9 cellular contexts compared by ENCODE assay signal in the genomic region with DNA sequence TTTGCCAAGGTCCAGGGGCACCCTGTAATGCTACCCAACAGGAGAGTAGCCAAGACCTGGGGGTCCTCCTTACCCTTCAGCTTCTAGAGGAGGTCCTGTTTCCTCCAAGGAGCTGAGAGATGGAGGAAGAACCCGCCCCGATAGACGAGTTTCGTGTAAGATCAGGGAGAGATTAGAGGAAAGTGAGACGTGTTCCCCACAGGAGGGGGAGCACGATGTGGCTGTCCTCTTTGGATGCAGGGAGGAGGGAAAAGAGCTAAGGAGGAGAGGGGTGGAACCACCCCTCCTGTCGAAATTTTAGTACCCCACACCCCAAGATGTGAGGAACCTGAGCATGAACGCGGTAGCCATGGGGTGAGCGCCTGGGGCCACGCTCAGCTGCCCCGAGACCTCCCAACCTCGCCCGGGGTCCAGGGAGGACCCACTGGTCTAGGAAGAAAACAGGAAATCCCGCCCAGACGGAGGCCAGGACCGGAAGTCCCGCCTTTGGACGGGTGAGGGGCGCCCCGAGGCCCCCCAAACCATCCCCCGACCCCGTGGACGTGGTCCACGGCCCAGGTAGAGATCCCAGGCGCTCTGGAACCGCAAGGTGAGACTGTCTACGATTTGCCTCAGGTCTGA. TPM values are rescaled to one million over a fixed set of nuclear protein-coding genes. Genes with fewer than 3 reads are reported as not detected.
DNase-seq lines count a peak whose midpoint lies in the region; ATAC-seq, FAIRE-seq and TF ChIP-seq lines count a peak whose summit lies in the region.
"Had no signal": no experiment of that assay in that cellular context is flagged by ENCODE, and none has a peak within 500 bp of the region (broad histone marks: within the 10 kb centered on the region; RNA-seq: fewer than 3 reads in every experiment).

No MANE protein-coding gene starts in this region.

- ATAC-seq in GM21737 (IDR thresholded peaks at IDR 0.05; ENCODE audit: unreplicated experiment) (no peak), HG03045 (IDR thresholded peaks at IDR 0.05; ENCODE audit: unreplicated experiment) (no peak)

- peak overlapping the region; percentile 97 for H4K91ac ChIP-seq in H1 (replicated peaks; ENCODE audit: insufficient read length, low read length)

- H2AFZ ChIP-seq in H1 (ENCODE audit: low read length) = no peak overlapping the region; the same call in 1 of the 2 replicates

- H4K20me1 ChIP-seq in H1 (replicated peaks in 1 of 2; ENCODE audit: control insufficient read depth in 1 of 2, insufficient read depth in 2 of 2, low read length in 2 of 2) = peaks cover 3 to 4% of the 10 kb centered on the region in 2 experiments

- peaks cover 0 to 13% (median 7%) of the 10 kb centered on the region in 4 experiments; a peak in 6 of 7 replicates for H3K4me1 ChIP-seq in H1 (replicated peaks in 1 of 4; ENCODE audit: control insufficient read depth in 3 of 4, insufficient read depth in 4 of 4, low read length in 3 of 4)
- H3K4me1 ChIP-seq in mesodermal cell (ENCODE audit: control insufficient read depth, insufficient read depth, low read length, poor library complexity, severe bottlenecking) = peaks cover 11% of the 10 kb centered on the region

- no peak overlapping the region for H3K4me3 Mint-ChIP-seq in activated CD4-positive, alpha-beta T cell treated with anti-CD3 and anti-CD28 coated beads, Interleukin-2, amount 10 ng/mL, durations not matched to agents 24 days and 14 days
- H3K4me3 Mint-ChIP-seq: dendritic cell treated with granulocyte-macrophage colony-stimulating factor and Interleukin-4, amounts not matched to agents 40 ng/mL and 50 ng/mL, for 4 days had no signal

- H3K4me2 ChIP-seq in H1 (ENCODE audit: insufficient read depth in 1 of 2, low read depth in 2 of 2, low read length in 2 of 2) = peak overlapping the region; percentile 90 to 92

- peak overlapping the region; percentile 98; the same call in 1 of the 2 replicates for H4K8ac ChIP-seq in H1 (ENCODE audit: extremely low read depth, insufficient read depth, low read length)

- peak; percentile 72 for DNase-seq in GM10266 (ENCODE audit: extremely low spot score)
- peak; percentile 12 for DNase-seq in NCI-H1092 treated with DMSO at 0.1 percent for 48 hours (lab: John Stamatoyannopoulos, UW)
- peak; percentile 91 for DNase-seq in activated CD4-positive, alpha-beta T cell treated with anti-CD3 and anti-CD28 coated beads, Interleukin-2, amount 10 ng/mL, durations not matched to agents 24 days and 14 days
- peak in 1 of 2 experiments; percentile 76 for DNase-seq in H1 (ENCODE audit: low read depth in 1 of 2, low spot score in 2 of 2)
- DNase-seq in substantia nigra (lab: John Stamatoyannopoulos, UW) = peak in 42 of 49 donors; percentile 41 to 78 (median 68)

- H3K56ac ChIP-seq in H1 (replicated peaks; ENCODE audit: insufficient read length, low read depth, low read length) = peak overlapping the region; percentile 93

- H3K36me3 ChIP-seq in H1 (ENCODE audit: control insufficient read depth in 2 of 4, insufficient read depth in 4 of 4, low read length in 3 of 4) = peaks cover 3 to 16% (median 12%) of the 10 kb centered on the region in 4 experiments; a peak in 6 of 8 replicates
- peaks cover 46% of the 10 kb centered on the region for H3K36me3 ChIP-seq in mesodermal cell (ENCODE audit: control insufficient read depth, insufficient read depth, low read length)

- peak overlapping the region; percentile 92 for H4K5ac ChIP-seq in H1 (ENCODE audit: insufficient read length, low read depth, low read length)

- peak overlapping the region; percentile 94 for H3K18ac ChIP-seq in H1 (ENCODE audit: extremely low read depth, low read length)

- peak overlapping the region; percentile 70; the same call in 1 of the 2 replicates for H2BK12ac ChIP-seq in H1 (ENCODE audit: low read depth, low read length)

- peak overlapping the region; percentile 44 for H2BK120ac ChIP-seq in H1 (replicated peaks; ENCODE audit: low read depth, low read length)

- H3K27me3 Mint-ChIP-seq in activated CD4-positive, alpha-beta T cell treated with anti-CD3 and anti-CD28 coated beads, Interleukin-2, amount 10 ng/mL, durations not matched to agents 24 days and 14 days = no peaks in the 10 kb centered on the region
- H3K27me3 Mint-ChIP-seq: dendritic cell treated with granulocyte-macrophage colony-stimulating factor and Interleukin-4, amounts not matched to agents 40 ng/mL and 50 ng/mL, for 4 days had no signal

- CTCF ChIA-PET in H1 (lab: Charles Lee; ENCODE audit: partially characterized antibody) = interaction anchor here (0.8 to 1.8 kb wide), 3 partner anchors 11 to 15 kb away, joined by 3 to 6 read pairs (median 3); no protein-coding TSS in a partner anchor

- H3K27ac Mint-ChIP-seq in activated CD4-positive, alpha-beta T cell treated with anti-CD3 and anti-CD28 coated beads, Interleukin-2, amount 10 ng/mL, durations not matched to agents 24 days and 14 days = no peak overlapping the region
- H3K27ac Mint-ChIP-seq: dendritic cell treated with granulocyte-macrophage colony-stimulating factor and Interleukin-4, amounts not matched to agents 40 ng/mL and 50 ng/mL, for 4 days had no signal

- peaks cover 29% of the 10 kb centered on the region for H3K4me1 Mint-ChIP-seq in activated CD4-positive, alpha-beta T cell treated with anti-CD3 and anti-CD28 coated beads, Interleukin-2, amount 10 ng/mL, durations not matched to agents 24 days and 14 days

- no peak overlapping the region for H3K14ac ChIP-seq in H1 (ENCODE audit: insufficient read length)

- peaks cover 20% of the 10 kb centered on the region for H3K36me3 Mint-ChIP-seq in activated CD4-positive, alpha-beta T cell treated with anti-CD3 and anti-CD28 coated beads, Interleukin-2, amount 10 ng/mL, durations not matched to agents 24 days and 14 days (ENCODE audit: low read depth)

- peak overlapping the region; percentile 90 to 98 (median 96) for H3K9ac ChIP-seq in H1 (replicated peaks in 1 of 4; ENCODE audit: extremely low read depth in 1 of 4, low read depth in 3 of 4, low read length in 3 of 4)

- intact Hi-C loops in activated CD4-positive, alpha-beta T cell treated with anti-CD3 and anti-CD28 coated beads, Interleukin-2, amount 10 ng/mL, durations not matched to agents 24 days and 14 days (cut with micrococcal nuclease) = loop anchor here (1.0 to 10.0 kb wide), 6 partner anchors 26 to 1239 kb away; a partner anchor contains a TSS

- H3K9me3 ChIP-seq in H1 (ENCODE audit: insufficient read depth in 2 of 2, low read depth in 1 of 2, low read length in 1 of 2) (no peaks in the 10 kb centered on the region), mesodermal cell (ENCODE audit: control insufficient read depth, low read length) (no peaks in the 10 kb centered on the region)

- no peak for TF ChIP-seq RAD21 in H1 (IDR thresholded peaks at IDR 0.05 in 1 of 2, conservative IDR thresholded peaks at IDR 0.05 in 1 of 2; ENCODE audit: low read depth in 2 of 2, low read length in 2 of 2)

- peak overlapping the region; percentile 89 for H3K4ac ChIP-seq in H1 (replicated peaks; ENCODE audit: insufficient read length, low read depth, low read length)

- no peak for TF ChIP-seq CTCF in GM10266 (IDR thresholded peaks at IDR 0.05; ENCODE audit: control insufficient read depth, insufficient read depth, low read depth, missing control alignments)
- TF ChIP-seq CTCF in H1 (IDR thresholded peaks at IDR 0.05; ENCODE audit: control extremely low read depth in 1 of 3, insufficient read depth in 1 of 3, low read depth in 1 of 3, low read length in 3 of 3) = no peak

- no peak for TF ChIP-seq EP300 in H1 (IDR thresholded peaks at IDR 0.05; ENCODE audit: borderline replicate concordance in 1 of 2, low read depth in 2 of 2, low read length in 2 of 2)

- H3K4me3 ChIP-seq in H1 (ENCODE audit: extremely low read depth in 1 of 4, insufficient read depth in 2 of 4, low read depth in 3 of 4, low read length in 4 of 4) (peak overlapping the region; percentile 90 to 95 (median 92)), mesodermal cell (ENCODE audit: extremely low read depth, insufficient read depth, low read length, poor library complexity, severe bottlenecking) (peak overlapping the region; percentile 99)

- peak overlapping the region; percentile 91 for H2AK5ac ChIP-seq in H1 (ENCODE audit: low read depth, low read length)

- peaks cover 0 to 30% of the 10 kb centered on the region in 2 experiments; a peak in 2 of 4 replicates for H3K79me2 ChIP-seq in H1 (ENCODE audit: control insufficient read depth in 1 of 2, insufficient read depth in 2 of 2, low read length in 2 of 2)

- no peaks in the 10 kb centered on the region for H3K9me3 Mint-ChIP-seq in activated CD4-positive, alpha-beta T cell treated with anti-CD3 and anti-CD28 coated beads, Interleukin-2, amount 10 ng/mL, durations not matched to agents 24 days and 14 days
- H3K9me3 Mint-ChIP-seq: dendritic cell treated with granulocyte-macrophage colony-stimulating factor and Interleukin-4, amounts not matched to agents 40 ng/mL and 50 ng/mL, for 4 days had no signal

- no peak for FAIRE-seq in H1 (lab: Jason Lieb, UNC)

- POLR2A ChIA-PET in H1 (lab: Charles Lee; ENCODE audit: partially characterized antibody) = interaction anchor here (0.8 to 6.2 kb wide), 16 partner anchors 10 to 376 kb away, joined by 3 to 76 read pairs (median 6); a partner anchor contains a TSS

- H3K23me2 ChIP-seq in H1 (ENCODE audit: low read depth, low read length) = peaks cover 16% of the 10 kb centered on the region

- WGBS in H1 (ENCODE audit: extremely low coverage in 1 of 2, insufficient coverage in 1 of 2, insufficient read length in 1 of 2, insufficient replicate concordance in 2 of 2, low coverage in 1 of 2, low lambda C conversion rate in 2 of 2, missing lambda C conversion rate in 1 of 2), 2 experiments = 1% methylated on average over 20 of the region's 28 CpGs; no CpG with 5 or more reads in 1 of the 2 experiments
- 0 to 1% methylated on average over 22 to 26 of the region's 28 CpGs for WGBS in mesodermal cell (ENCODE audit: insufficient coverage in 2 of 2), 2 experiments

- TF ChIP-seq POLR2A in H1 (IDR thresholded peaks at IDR 0.05; ENCODE audit: control extremely low read depth in 1 of 2, low read depth in 2 of 2, low read length in 2 of 2) = no peak; a peak in 1 of 3 replicates

- no peak overlapping the region for H3K23ac ChIP-seq in H1 (ENCODE audit: insufficient read length)

- no peak overlapping the region for H2BK20ac ChIP-seq in H1 (ENCODE audit: low read length)

- no peaks in the 10 kb centered on the region for H3K27me3 ChIP-seq in H1 (replicated peaks in 1 of 4; ENCODE audit: control insufficient read depth in 3 of 4, extremely low read depth in 1 of 4, insufficient read depth in 3 of 4, low read length in 3 of 4)

- peak overlapping the region; percentile 97; the same call in 1 of the 2 replicates for H2BK15ac ChIP-seq in H1 (ENCODE audit: low read length)

- peaks cover 19% of the 10 kb centered on the region for H3K79me1 ChIP-seq in H1 (ENCODE audit: low read depth, low read length)

- H2BK5ac ChIP-seq in H1 (ENCODE audit: low read depth, low read length) = peak overlapping the region; percentile 100

- H3K27ac ChIP-seq in H1 (ENCODE audit: low read depth, low read length) (peak overlapping the region; percentile 93), mesodermal cell (ENCODE audit: low read depth, low read length, severe bottlenecking) (peak overlapping the region; percentile 98), substantia nigra (ENCODE audit: low read depth, low read length, poor library complexity, severe bottlenecking) (peak overlapping the region; percentile 99)

RNA-seq across cellular contexts. Expression of a gene that starts 1.2 kb away (rescaled TPM):
- total RNA-seq in activated CD4-positive, alpha-beta T cell treated with anti-CD3 and anti-CD28 coated beads, Interleukin-2, amount 10 ng/mL, durations not matched to agents 24 days and 14 days = 31.5 and 33.5 TPM in 2 replicates
- 45.9 and 46.7 TPM in 2 replicates for total RNA-seq in H1 (2021; fragmentation: NEBNext Ultra II Directional; extraction: Animal tissue kit (Norgen Biotek cat#: 25700))
- 40.7 and 73.3 TPM in 2 replicates for polyA plus RNA-seq in H1 (2011; rRNA removed)
- 38.3 TPM for polyA plus RNA-seq in H1 (2011; cell fraction: cytosol; rRNA removed)
- polyA plus RNA-seq in H1 (2011; cell fraction: nucleus; rRNA removed) = 48.5 TPM
- polyA plus RNA-seq in H1 (2012, experiment 1 of 2) = 33.7 to 44.3 TPM (median 42.7 TPM) in 4 replicates
- 47.7 TPM for polyA plus RNA-seq in H1 (2012, experiment 2 of 2)
- polyA plus RNA-seq in H1 (2013, experiment 1 of 2) = 52.8 TPM
- polyA plus RNA-seq in H1 (2013, experiment 2 of 2) = 54.7 TPM
- polyA minus RNA-seq in H1 (2011; rRNA and poly(A)+ RNA removed) = 10.9 and 14.9 TPM in 2 replicates
- 26.5 TPM for polyA minus RNA-seq in H1 (2011; cell fraction: cytosol; rRNA and poly(A)+ RNA removed)
- polyA minus RNA-seq in H1 (2011; cell fraction: nucleus; rRNA and poly(A)+ RNA removed) = 26.0 TPM
- 49.5 TPM for polyA plus RNA-seq in mesodermal cell (2013, experiment 1 of 2)
- 40.1 TPM for polyA plus RNA-seq in mesodermal cell (2013, experiment 2 of 2)

RNA-seq across cellular contexts. Expression of a gene that starts 1.6 kb away (rescaled TPM):
- 36.5 and 36.8 TPM in 2 replicates for total RNA-seq in activated CD4-positive, alpha-beta T cell treated with anti-CD3 and anti-CD28 coated beads, Interleukin-2, amount 10 ng/mL, durations not matched to agents 24 days and 14 days
- total RNA-seq in H1 (2021; fragmentation: NEBNext Ultra II Directional; extraction: Animal tissue kit (Norgen Biotek cat#: 25700)) = 44.9 and 47.6 TPM in 2 replicates
- 30.3 and 53.7 TPM in 2 replicates for polyA plus RNA-seq in H1 (2011; rRNA removed)
- polyA plus RNA-seq in H1 (2011; cell fraction: cytosol; rRNA removed) = 23.2 TPM
- 73.8 TPM for polyA plus RNA-seq in H1 (2011; cell fraction: nucleus; rRNA removed)
- 41.7 to 47.2 TPM (median 43.5 TPM) in 4 replicates for polyA plus RNA-seq in H1 (2012, experiment 1 of 2)
- polyA plus RNA-seq in H1 (2012, experiment 2 of 2) = 52.8 TPM
- polyA plus RNA-seq in H1 (2013, experiment 1 of 2) = 34.8 TPM
- 35.2 TPM for polyA plus RNA-seq in H1 (2013, experiment 2 of 2)
- polyA minus RNA-seq in H1 (2011; rRNA and poly(A)+ RNA removed) = 24.6 and 29.7 TPM in 2 replicates
- polyA minus RNA-seq in H1 (2011; cell fraction: cytosol; rRNA and poly(A)+ RNA removed) = 27.0 TPM
- 27.3 TPM for polyA minus RNA-seq in H1 (2011; cell fraction: nucleus; rRNA and poly(A)+ RNA removed)
- polyA plus RNA-seq in mesodermal cell (2013, experiment 1 of 2) = 37.6 TPM
- 34.7 TPM for polyA plus RNA-seq in mesodermal cell (2013, experiment 2 of 2)

RNA-seq across cellular contexts. Expression of a gene that starts 8.5 kb away (rescaled TPM):
- 123 and 124 TPM in 2 replicates for total RNA-seq in activated CD4-positive, alpha-beta T cell treated with anti-CD3 and anti-CD28 coated beads, Interleukin-2, amount 10 ng/mL, durations not matched to agents 24 days and 14 days
- 105 TPM in 2 replicates for total RNA-seq in H1 (2021; fragmentation: NEBNext Ultra II Directional; extraction: Animal tissue kit (Norgen Biotek cat#: 25700))
- polyA plus RNA-seq in H1 (2011; rRNA removed) = 45.8 and 66.5 TPM in 2 replicates
- polyA plus RNA-seq in H1 (2011; cell fraction: cytosol; rRNA removed) = 56.6 TPM
- polyA plus RNA-seq in H1 (2011; cell fraction: nucleus; rRNA removed) = 225 TPM
- polyA plus RNA-seq in H1 (2012, experiment 1 of 2) = 84.3 to 106 TPM (median 94.0 TPM) in 4 replicates
- polyA plus RNA-seq in H1 (2012, experiment 2 of 2) = 90.6 TPM
- polyA plus RNA-seq in H1 (2013, experiment 1 of 2) = 71.9 TPM
- polyA plus RNA-seq in H1 (2013, experiment 2 of 2) = 66.3 TPM
- 21.4 and 26.5 TPM in 2 replicates for polyA minus RNA-seq in H1 (2011; rRNA and poly(A)+ RNA removed)
- 42.9 TPM for polyA minus RNA-seq in H1 (2011; cell fraction: cytosol; rRNA and poly(A)+ RNA removed)
- polyA minus RNA-seq in H1 (2011; cell fraction: nucleus; rRNA and poly(A)+ RNA removed) = 80.3 TPM
- 49.6 TPM for polyA plus RNA-seq in mesodermal cell (2013, experiment 1 of 2)
- polyA plus RNA-seq in mesodermal cell (2013, experiment 2 of 2) = 41.8 TPM

RNA-seq across cellular contexts. Expression of a gene that starts 20.8 kb away (rescaled TPM):
- 40.4 and 41.4 TPM in 2 replicates for total RNA-seq in activated CD4-positive, alpha-beta T cell treated with anti-CD3 and anti-CD28 coated beads, Interleukin-2, amount 10 ng/mL, durations not matched to agents 24 days and 14 days
- 0.67 and 0.76 TPM in 2 replicates for total RNA-seq in H1 (2021; fragmentation: NEBNext Ultra II Directional; extraction: Animal tissue kit (Norgen Biotek cat#: 25700))
- 0.30 and 0.41 TPM in 2 replicates for polyA plus RNA-seq in H1 (2011; rRNA removed)
- 0.37 TPM for polyA plus RNA-seq in H1 (2011; cell fraction: cytosol; rRNA removed)
- polyA plus RNA-seq in H1 (2011; cell fraction: nucleus; rRNA removed) = 0.74 TPM
- polyA plus RNA-seq in H1 (2012, experiment 1 of 2) = 0.21 to 0.86 TPM (median 0.43 TPM) in 3 of 4 replicates, not detected in the other
- polyA plus RNA-seq in H1 (2012, experiment 2 of 2) = not detected
- 0.36 TPM for polyA plus RNA-seq in H1 (2013, experiment 1 of 2)
- 0.52 TPM for polyA plus RNA-seq in H1 (2013, experiment 2 of 2)
- polyA minus RNA-seq in H1 (2011; rRNA and poly(A)+ RNA removed) = 0.15 and 0.54 TPM in 2 replicates
- 0.95 TPM for polyA minus RNA-seq in H1 (2011; cell fraction: cytosol; rRNA and poly(A)+ RNA removed)
- 1.4 TPM for polyA minus RNA-seq in H1 (2011; cell fraction: nucleus; rRNA and poly(A)+ RNA removed)
- 1.8 TPM for polyA plus RNA-seq in mesodermal cell (2013, experiment 1 of 2)
- 0.81 TPM for polyA plus RNA-seq in mesodermal cell (2013, experiment 2 of 2)

RNA-seq across cellular contexts. Expression of a gene that starts 25.0 kb away (rescaled TPM):
- 121 and 124 TPM in 2 replicates for total RNA-seq in activated CD4-positive, alpha-beta T cell treated with anti-CD3 and anti-CD28 coated beads, Interleukin-2, amount 10 ng/mL, durations not matched to agents 24 days and 14 days
- 251 and 261 TPM in 2 replicates for total RNA-seq in H1 (2021; fragmentation: NEBNext Ultra II Directional; extraction: Animal tissue kit (Norgen Biotek cat#: 25700))
- polyA plus RNA-seq in H1 (2011; rRNA removed) = 147 and 213 TPM in 2 replicates
- polyA plus RNA-seq in H1 (2011; cell fraction: cytosol; rRNA removed) = 136 TPM
- polyA plus RNA-seq in H1 (2011; cell fraction: nucleus; rRNA removed) = 397 TPM
- polyA plus RNA-seq in H1 (2012, experiment 1 of 2) = 183 to 286 TPM (median 253 TPM) in 4 replicates
- 215 TPM for polyA plus RNA-seq in H1 (2012, experiment 2 of 2)
- 166 TPM for polyA plus RNA-seq in H1 (2013, experiment 1 of 2)
- 157 TPM for polyA plus RNA-seq in H1 (2013, experiment 2 of 2)
- 82.9 and 117 TPM in 2 replicates for polyA minus RNA-seq in H1 (2011; rRNA and poly(A)+ RNA removed)
- polyA minus RNA-seq in H1 (2011; cell fraction: cytosol; rRNA and poly(A)+ RNA removed) = 124 TPM
- polyA minus RNA-seq in H1 (2011; cell fraction: nucleus; rRNA and poly(A)+ RNA removed) = 139 TPM
- 311 TPM for polyA plus RNA-seq in mesodermal cell (2013, experiment 1 of 2)
- polyA plus RNA-seq in mesodermal cell (2013, experiment 2 of 2) = 245 TPM
